ENCODE assay signal across 1 cellular context in the genomic region with DNA sequence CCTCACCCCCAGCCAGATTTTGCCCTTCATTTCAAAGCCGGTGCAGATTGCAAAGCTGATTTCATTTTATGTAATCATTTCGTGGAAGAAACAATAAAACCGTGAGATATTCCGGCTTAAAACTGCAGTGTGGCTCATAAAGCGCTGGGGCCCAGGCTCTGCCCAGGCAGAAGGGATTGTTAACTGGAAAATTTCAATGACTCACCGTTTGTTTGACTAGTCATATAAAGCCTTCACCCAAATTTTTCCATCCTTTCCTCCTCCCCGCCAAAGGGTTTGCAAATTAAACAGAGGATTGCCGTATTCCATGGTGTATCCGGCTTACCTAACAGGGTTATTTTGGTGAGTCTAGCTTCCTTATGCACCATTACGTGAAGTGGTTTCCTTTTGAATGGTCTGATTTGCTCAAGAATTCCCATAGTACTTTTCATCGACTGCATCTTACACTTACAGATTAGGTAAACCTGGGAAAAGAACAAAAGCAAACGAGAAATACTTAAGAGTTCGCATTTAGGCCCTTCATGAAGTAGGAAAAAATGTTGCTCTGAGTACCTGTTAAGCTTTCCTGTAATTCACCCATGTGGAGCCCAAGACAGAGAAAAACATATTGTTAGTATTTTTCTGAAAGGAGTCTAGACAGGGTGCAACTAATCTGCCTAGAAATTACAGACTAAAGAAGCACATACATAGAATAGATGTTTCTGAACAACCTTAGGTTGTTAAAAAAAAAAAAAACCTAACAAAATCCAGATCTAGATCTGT.
A peak's percentile ranks its signal among the peaks of the same experiment; 100 is the strongest.
TF ChIP-seq lines count a peak whose summit lies in the region.

No MANE protein-coding gene starts in this region.

TF ChIP-seq in HepG2, 621 proteins besides CTCF, POLR2A, EP300 and RAD21 (continued from another document and continues in another):
- TF ChIP-seq SP5 (CRISPR knock-in tag; IDR thresholded peaks at IDR 0.05; ENCODE audit: borderline replicate concordance, low read depth) (no peak; the same call in 1 of the 2 replicates), ZFP90 (CRISPR knock-in tag; IDR thresholded peaks at IDR 0.05; ENCODE audit: borderline replicate concordance) (no peak; the same call in 1 of the 2 replicates), TARDBP (CRISPR knock-in tag; IDR thresholded peaks at IDR 0.05) (no peak), ZNF546 (CRISPR knock-in tag; conservative IDR thresholded peaks at IDR 0.05) (0 out of 2 replicates have a peak, but pooled peaks have one; percentile 50), TSC22D2 (CRISPR knock-in tag; IDR thresholded peaks at IDR 0.05; ENCODE audit: borderline replicate concordance) (no peak), HOXA3 (CRISPR knock-in tag; IDR thresholded peaks at IDR 0.05) (no peak), ZNF746 (CRISPR knock-in tag; IDR thresholded peaks at IDR 0.05) (peak; percentile 8; the same call in 1 of the 2 replicates), ZNF841 (CRISPR knock-in tag; IDR thresholded peaks at IDR 0.05; ENCODE audit: borderline replicate concordance) (no peak), ZNF431 (CRISPR knock-in tag; IDR thresholded peaks at IDR 0.05; ENCODE audit: borderline replicate concordance, low read depth) (no peak), ZBTB21 (CRISPR knock-in tag; IDR thresholded peaks at IDR 0.05) (peak; percentile 45; the same call in 1 of the 2 replicates), KLF16 (CRISPR knock-in tag; IDR thresholded peaks at IDR 0.05) (no peak), GMEB2 (CRISPR knock-in tag; IDR thresholded peaks at IDR 0.05; ENCODE audit: low read depth) (no peak), ZNF576 (CRISPR knock-in tag; IDR thresholded peaks at IDR 0.05) (0 out of 2 replicates have a peak, but pooled peaks have one; percentile 10), PAXIP1 (CRISPR knock-in tag; conservative IDR thresholded peaks at IDR 0.05) (peak; percentile 64), ZNF33B (CRISPR knock-in tag; IDR thresholded peaks at IDR 0.05) (no peak), HOMEZ (CRISPR knock-in tag; IDR thresholded peaks at IDR 0.05; ENCODE audit: low read depth) (no peak; the same call in 1 of the 2 replicates), ZNF343 (CRISPR knock-in tag; IDR thresholded peaks at IDR 0.05) (no peak), ZNF354B (CRISPR knock-in tag; IDR thresholded peaks at IDR 0.05) (no peak), ZNF678 (CRISPR knock-in tag; IDR thresholded peaks at IDR 0.05) (no peak), EZH2 (conservative IDR thresholded peaks at IDR 0.05; ENCODE audit: low read depth, low read length) (no peak), ZNF674 (CRISPR knock-in tag; IDR thresholded peaks at IDR 0.05; ENCODE audit: low read depth) (0 out of 2 replicates have a peak, but pooled peaks have one; percentile 52), ZBTB25 (CRISPR knock-in tag; IDR thresholded peaks at IDR 0.05) (0 out of 2 replicates have a peak, but pooled peaks have one; percentile 19), ZNF512B (CRISPR knock-in tag; IDR thresholded peaks at IDR 0.05; ENCODE audit: borderline replicate concordance) (no peak; the same call in 1 of the 2 replicates), NCOA1 (CRISPR knock-in tag; IDR thresholded peaks at IDR 0.05) (no peak), PAX8 (CRISPR knock-in tag; IDR thresholded peaks at IDR 0.05; ENCODE audit: borderline replicate concordance) (no peak), RBM22 (optimal IDR thresholded peaks at IDR 0.05; ENCODE audit: low read length) (peak; percentile 72), ZNF362 (CRISPR knock-in tag; IDR thresholded peaks at IDR 0.05; ENCODE audit: borderline replicate concordance) (no peak)
- TF ChIP-seq, protein P1, sequence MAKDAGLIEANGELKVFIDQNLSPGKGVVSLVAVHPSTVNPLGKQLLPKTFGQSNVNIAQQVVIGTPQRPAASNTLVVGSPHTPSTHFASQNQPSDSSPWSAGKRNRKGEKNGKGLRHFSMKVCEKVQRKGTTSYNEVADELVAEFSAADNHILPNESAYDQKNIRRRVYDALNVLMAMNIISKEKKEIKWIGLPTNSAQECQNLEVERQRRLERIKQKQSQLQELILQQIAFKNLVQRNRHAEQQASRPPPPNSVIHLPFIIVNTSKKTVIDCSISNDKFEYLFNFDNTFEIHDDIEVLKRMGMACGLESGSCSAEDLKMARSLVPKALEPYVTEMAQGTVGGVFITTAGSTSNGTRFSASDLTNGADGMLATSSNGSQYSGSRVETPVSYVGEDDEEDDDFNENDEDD (CRISPR knock-in tag; IDR thresholded peaks at IDR 0.05; ENCODE audit: borderline replicate concordance), result peak; percentile 78; the same call in 1 of the 2 replicates
- TF ChIP-seq, protein P2, sequence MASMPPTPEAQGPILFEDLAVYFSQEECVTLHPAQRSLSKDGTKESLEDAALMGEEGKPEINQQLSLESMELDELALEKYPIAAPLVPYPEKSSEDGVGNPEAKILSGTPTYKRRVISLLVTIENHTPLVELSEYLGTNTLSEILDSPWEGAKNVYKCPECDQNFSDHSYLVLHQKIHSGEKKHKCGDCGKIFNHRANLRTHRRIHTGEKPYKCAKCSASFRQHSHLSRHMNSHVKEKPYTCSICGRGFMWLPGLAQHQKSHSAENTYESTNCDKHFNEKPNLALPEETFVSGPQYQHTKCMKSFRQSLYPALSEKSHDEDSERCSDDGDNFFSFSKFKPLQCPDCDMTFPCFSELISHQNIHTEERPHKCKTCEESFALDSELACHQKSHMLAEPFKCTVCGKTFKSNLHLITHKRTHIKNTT (CRISPR knock-in tag; IDR thresholded peaks at IDR 0.05), result no peak
- TF ChIP-seq, protein P3, sequence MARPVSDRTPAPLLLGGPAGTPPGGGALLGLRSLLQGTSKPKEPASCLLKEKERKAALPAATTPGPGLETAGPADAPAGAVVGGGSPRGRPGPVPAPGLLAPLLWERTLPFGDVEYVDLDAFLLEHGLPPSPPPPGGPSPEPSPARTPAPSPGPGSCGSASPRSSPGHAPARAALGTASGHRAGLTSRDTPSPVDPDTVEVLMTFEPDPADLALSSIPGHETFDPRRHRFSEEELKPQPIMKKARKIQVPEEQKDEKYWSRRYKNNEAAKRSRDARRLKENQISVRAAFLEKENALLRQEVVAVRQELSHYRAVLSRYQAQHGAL (CRISPR knock-in tag; IDR thresholded peaks at IDR 0.05; ENCODE audit: not compliant biosample characterization), result no peak
- TF ChIP-seq, protein P4, sequence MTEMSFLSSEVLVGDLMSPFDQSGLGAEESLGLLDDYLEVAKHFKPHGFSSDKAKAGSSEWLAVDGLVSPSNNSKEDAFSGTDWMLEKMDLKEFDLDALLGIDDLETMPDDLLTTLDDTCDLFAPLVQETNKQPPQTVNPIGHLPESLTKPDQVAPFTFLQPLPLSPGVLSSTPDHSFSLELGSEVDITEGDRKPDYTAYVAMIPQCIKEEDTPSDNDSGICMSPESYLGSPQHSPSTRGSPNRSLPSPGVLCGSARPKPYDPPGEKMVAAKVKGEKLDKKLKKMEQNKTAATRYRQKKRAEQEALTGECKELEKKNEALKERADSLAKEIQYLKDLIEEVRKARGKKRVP (CRISPR knock-in tag; IDR thresholded peaks at IDR 0.05), result peak in 1 of 2 experiments; percentile 71; a peak in 1 of 4 replicates
- TF ChIP-seq, protein P5, sequence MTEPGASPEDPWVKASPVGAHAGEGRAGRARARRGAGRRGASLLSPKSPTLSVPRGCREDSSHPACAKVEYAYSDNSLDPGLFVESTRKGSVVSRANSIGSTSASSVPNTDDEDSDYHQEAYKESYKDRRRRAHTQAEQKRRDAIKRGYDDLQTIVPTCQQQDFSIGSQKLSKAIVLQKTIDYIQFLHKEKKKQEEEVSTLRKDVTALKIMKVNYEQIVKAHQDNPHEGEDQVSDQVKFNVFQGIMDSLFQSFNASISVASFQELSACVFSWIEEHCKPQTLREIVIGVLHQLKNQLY (CRISPR knock-in tag; IDR thresholded peaks at IDR 0.05), result no peak
